Comparison of ENCODE assay signal across 14 cellular contexts in genomic region chr1:89962024-89962741, GRCh38. TPM values are rescaled to one million over a fixed set of nuclear protein-coding genes. Genes with fewer than 3 reads are reported as not detected.
DNase-seq lines count a peak whose midpoint lies in the region; TF ChIP-seq lines count a peak whose summit lies in the region.
"Had no signal": no experiment of that assay in that cellular context is flagged by ENCODE, and none has a peak within 500 bp of the region (broad histone marks: within the 10 kb centered on the region; RNA-seq: fewer than 3 reads in every experiment).

No MANE protein-coding gene starts in this region.

- H3K36me3 ChIP-seq in mammary epithelial cell (ENCODE audit: insufficient read depth, low read length), result no peaks in the 10 kb centered on the region
- H3K36me3 ChIP-seq: thyroid gland had no signal

- no peak overlapping the region for H3K4me2 ChIP-seq in mammary epithelial cell (ENCODE audit: insufficient read depth, low read depth, low read length)

- no peak overlapping the region for H3K4me3 ChIP-seq in mammary epithelial cell (replicated peaks in 1 of 3; ENCODE audit: insufficient read depth in 1 of 3, low read depth in 2 of 3, low read length in 3 of 3)
- H3K4me3 ChIP-seq: thyroid gland had no signal

- no peaks in the 10 kb centered on the region for H3K27me3 Mint-ChIP-seq in MCF 10A (ENCODE audit: insufficient read depth, unreplicated experiment)
- peaks cover 3% of the 10 kb centered on the region for H3K27me3 Mint-ChIP-seq in dendritic cell treated with granulocyte-macrophage colony-stimulating factor and Interleukin-4, amounts not matched to agents 40 ng/mL and 50 ng/mL, for 4 days

- no peak overlapping the region for H2AFZ ChIP-seq in mammary epithelial cell (ENCODE audit: low read depth, low read length)

- H3K9me3 Mint-ChIP-seq in MCF 10A (ENCODE audit: unreplicated experiment), result no peaks in the 10 kb centered on the region
- H3K9me3 Mint-ChIP-seq in dendritic cell treated with granulocyte-macrophage colony-stimulating factor and Interleukin-4, amounts not matched to agents 40 ng/mL and 50 ng/mL, for 4 days, result no peaks in the 10 kb centered on the region
- H3K9me3 Mint-ChIP-seq: activated naive CD4-positive, alpha-beta T cell treated with anti-CD3 and anti-CD28 coated beads for 36 hours had no signal

- peaks cover 10% of the 10 kb centered on the region for H3K4me1 Mint-ChIP-seq in MCF 10A (ENCODE audit: insufficient read depth, unreplicated experiment)
- H3K4me1 Mint-ChIP-seq in dendritic cell treated with granulocyte-macrophage colony-stimulating factor and Interleukin-4, amounts not matched to agents 40 ng/mL and 50 ng/mL, for 4 days (ENCODE audit: low read depth), result peaks cover 33% of the 10 kb centered on the region

- POLR2A ChIA-PET in MCF 10A (lab: Yijun Ruan, JAX), result interaction anchor here (0.5 kb wide), 1 partner anchor 16 kb away, joined by 3 read pairs; no protein-coding TSS in a partner anchor

- H3K4me3 Mint-ChIP-seq in MCF 10A (ENCODE audit: unreplicated experiment), result no peak overlapping the region
- no peak overlapping the region for H3K4me3 Mint-ChIP-seq in dendritic cell treated with granulocyte-macrophage colony-stimulating factor and Interleukin-4, amounts not matched to agents 40 ng/mL and 50 ng/mL, for 4 days
- H3K4me3 Mint-ChIP-seq: activated naive CD4-positive, alpha-beta T cell treated with anti-CD3 and anti-CD28 coated beads for 36 hours had no signal

- WGBS in mammary epithelial cell (ENCODE audit: low coverage, missing lambda C conversion rate), result 91% methylated on average over 6 of the region's 6 CpGs

- in situ Hi-C loops in mammary epithelial cell (cut with MboI; ENCODE audit: low sequenced_read_pairs in 2 of 2), result no loop called here

- no peak overlapping the region for H3K27ac ChIP-seq in mammary epithelial cell (ENCODE audit: insufficient read depth, low read depth, low read length)
- H3K27ac ChIP-seq: 22Rv1, thyroid gland had no signal

- no peaks in the 10 kb centered on the region for H3K36me3 Mint-ChIP-seq in MCF 10A (ENCODE audit: insufficient read depth, unreplicated experiment)
- H3K36me3 Mint-ChIP-seq in dendritic cell treated with granulocyte-macrophage colony-stimulating factor and Interleukin-4, amounts not matched to agents 40 ng/mL and 50 ng/mL, for 4 days (ENCODE audit: low read depth), result peaks cover 6% of the 10 kb centered on the region

- H3K4me1 ChIP-seq in mammary epithelial cell (ENCODE audit: insufficient read depth, low read length), result peaks cover 1% of the 10 kb centered on the region
- H3K4me1 ChIP-seq: thyroid gland had no signal

- intact Hi-C loops in MCF 10A (cut with micrococcal nuclease) (no loop called here), mammary epithelial cell (cut with micrococcal nuclease) (no loop called here), head of caudate nucleus (cut with DNase I) (no loop called here)
- intact Hi-C loops in dendritic cell treated with granulocyte-macrophage colony-stimulating factor and Interleukin-4, amounts not matched to agents 40 ng/mL and 50 ng/mL, for 4 days (cut with micrococcal nuclease), result no loop called here

- H3K79me2 ChIP-seq in mammary epithelial cell (ENCODE audit: insufficient read depth, low read length), result no peaks in the 10 kb centered on the region

- H3K27me3 ChIP-seq in mammary epithelial cell (ENCODE audit: insufficient read depth, low read length), result no peaks in the 10 kb centered on the region
- H3K27me3 ChIP-seq: thyroid gland had no signal

- BruUV-seq in MCF 10A (replicated peaks; lab: Mats Ljungman, UMichigan) (no TSS peak), mammary epithelial cell (replicated peaks; lab: Mats Ljungman, UMichigan) (no TSS peak)

- dilution Hi-C loops in mammary epithelial cell (cut with HindIII; ENCODE audit: low sequenced_read_pairs), result no loop called here

- DNase-seq in MCF 10A (ENCODE audit: unreplicated experiment), result no peak
- DNase-seq in mammary epithelial cell, result no peak
- DNase-seq in Kasumi-1 (lab: John Stamatoyannopoulos, UW), result peak; percentile 18 to 26
- DNase-seq in pulmonary artery endothelial cell (ENCODE audit: low read depth, low spot score), result peak; percentile 22
- DNase-seq in T-helper 9 cell, result no peak
- DNase-seq in DMS53 treated with DMSO at 0.1 percent for 48 hours (lab: John Stamatoyannopoulos, UW; ENCODE audit: unreplicated experiment), result no peak
- no peak for DNase-seq in head of caudate nucleus
- DNase-seq: activated naive CD4-positive, alpha-beta T cell treated with anti-CD3 and anti-CD28 coated beads for 36 hours; Calu3; NCI-H2081; SIG-M5; thyroid gland had no signal

- CTCF ChIA-PET in MCF 10A (lab: Yijun Ruan, JAX) (interaction anchor here (0.9 to 1.2 kb wide), 3 partner anchors 8 to 14 kb away, joined by 3 to 4 read pairs (median 3); no protein-coding TSS in a partner anchor), mammary epithelial cell (lab: Charles Lee; ENCODE audit: low non-redundant PET) (no interaction called here)

- H3K9me3 ChIP-seq in mammary epithelial cell (replicated peaks; ENCODE audit: insufficient read depth, low read length), result no peaks in the 10 kb centered on the region
- H3K9me3 ChIP-seq: thyroid gland had no signal

- H3K27ac Mint-ChIP-seq in MCF 10A (ENCODE audit: low read depth, unreplicated experiment), result peak overlapping the region; percentile 29
- H3K27ac Mint-ChIP-seq in dendritic cell treated with granulocyte-macrophage colony-stimulating factor and Interleukin-4, amounts not matched to agents 40 ng/mL and 50 ng/mL, for 4 days, result peak overlapping the region; percentile 60
- H3K27ac Mint-ChIP-seq: activated naive CD4-positive, alpha-beta T cell treated with anti-CD3 and anti-CD28 coated beads for 36 hours had no signal

- H4K20me1 ChIP-seq in mammary epithelial cell (ENCODE audit: insufficient read depth, low read length), result no peaks in the 10 kb centered on the region

- H3K9ac ChIP-seq in mammary epithelial cell (ENCODE audit: insufficient read depth, low read length), result no peak overlapping the region

- no peak for TF ChIP-seq CTCF in MCF 10A (IDR thresholded peaks at IDR 0.05; ENCODE audit: unreplicated experiment)
- TF ChIP-seq CTCF in mammary epithelial cell (conservative IDR thresholded peaks at IDR 0.05 in 1 of 2, IDR thresholded peaks at IDR 0.05 in 1 of 2; ENCODE audit: extremely low read depth in 1 of 2, insufficient read depth in 1 of 2, low read depth in 1 of 2, low read length in 2 of 2), result no peak

RNA-seq across cellular contexts. Expression of gene ZNF326, which starts 32.7 kb away (rescaled TPM):
- total RNA-seq in MCF 10A (2022) (28.9 and 32.9 TPM in 2 replicates), mammary epithelial cell (10 to 100 TPM; 12.7 to 26.8 TPM), pulmonary artery endothelial cell (7.0 and 10.7 TPM in 2 replicates)
- polyA plus RNA-seq in mammary epithelial cell, result 8.6 TPM
- 7.4 TPM for polyA minus RNA-seq in mammary epithelial cell

Comparison
In these comparisons a context has a peak if more than half of its experiments do, and no peak if none do; other contexts are left out.
1. DNase-seq: peak in Kasumi-1 (2 of 2) and pulmonary artery endothelial cell (single experiment); none in MCF 10A (single experiment), mammary epithelial cell (single experiment), T-helper 9 cell (single experiment), DMS53 treated with DMSO at 0.1 percent for 48 hours (single experiment) and head of caudate nucleus (0 of 42).